Comparison of ENCODE assay signal across 13 cellular contexts in the genomic region with DNA sequence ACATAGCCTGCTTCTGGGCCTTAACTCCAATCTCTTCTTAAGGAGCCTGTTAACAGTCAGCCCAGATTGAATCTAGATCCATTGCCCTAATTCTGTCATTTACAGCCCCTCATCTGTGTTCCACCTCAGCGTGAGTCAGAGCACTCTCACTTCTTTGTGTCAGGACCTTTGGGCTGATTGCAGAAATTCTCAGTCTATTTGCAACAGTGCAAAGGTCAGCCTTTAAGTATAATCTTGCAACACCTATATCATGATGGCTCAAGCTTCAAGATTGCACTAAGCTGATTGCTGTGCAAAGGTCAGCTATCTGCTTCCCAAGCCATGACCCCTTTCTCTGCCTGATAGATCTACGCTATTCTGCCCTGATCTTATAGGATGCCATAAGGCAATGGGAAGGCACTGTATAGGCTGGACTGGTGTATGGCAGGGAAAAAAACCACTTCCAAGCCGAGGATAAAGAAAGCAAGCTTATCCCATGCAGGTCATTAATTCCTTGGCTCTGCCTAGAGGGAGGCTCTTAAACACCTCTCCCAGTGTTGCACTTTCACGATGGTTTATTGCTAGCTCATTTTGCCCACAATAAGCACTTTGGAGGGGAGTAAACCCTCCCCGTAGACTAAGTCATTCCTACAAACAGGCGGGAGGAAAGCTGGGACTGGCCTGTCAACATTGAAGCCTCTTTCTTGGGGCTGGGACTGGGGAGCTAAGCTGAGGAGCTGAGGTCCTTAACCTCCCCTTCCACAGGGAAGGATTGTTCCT.
DNase-seq lines count a peak whose midpoint lies in the region; ATAC-seq, FAIRE-seq and TF ChIP-seq lines count a peak whose summit lies in the region.
"Had no signal": no experiment of that assay in that cellular context is flagged by ENCODE, and none has a peak within 500 bp of the region (broad histone marks: within the 10 kb centered on the region; RNA-seq: fewer than 3 reads in every experiment).

No MANE protein-coding gene starts in this region.

- no peak for TF ChIP-seq CTCF in fibroblast of the aortic adventitia (IDR thresholded peaks at IDR 0.05; ENCODE audit: insufficient read depth, low read length)

- H3K27ac Mint-ChIP-seq in activated CD4-positive, alpha-beta T cell treated with anti-CD3 and anti-CD28 coated beads for 36 hours: no peak overlapping the region
- H3K27ac Mint-ChIP-seq: activated T-cell treated with anti-CD3 and anti-CD28 coated beads, Interleukin-2, amount 50 U/mL, for 24 hours had no signal

- no peaks in the 10 kb centered on the region for H3K9me3 ChIP-seq in subcutaneous abdominal adipose tissue (ENCODE audit: control insufficient read depth in 5 of 5, low read length in 5 of 5)
- H3K9me3 ChIP-seq: neutrophil had no signal

- H3K9me3 Mint-ChIP-seq in activated CD4-positive, alpha-beta T cell treated with anti-CD3 and anti-CD28 coated beads for 36 hours (ENCODE audit: low read depth): no peaks in the 10 kb centered on the region

- no peaks in the 10 kb centered on the region for H3K27me3 ChIP-seq in subcutaneous abdominal adipose tissue (ENCODE audit: control insufficient read depth in 5 of 5, insufficient read depth in 4 of 5, low read length in 5 of 5)

- no peaks in the 10 kb centered on the region for H3K36me3 ChIP-seq in subcutaneous abdominal adipose tissue (ENCODE audit: control insufficient read depth in 5 of 5, insufficient read depth in 5 of 5, low read length in 5 of 5)
- H3K36me3 ChIP-seq: neutrophil had no signal

- H3K9ac ChIP-seq in subcutaneous abdominal adipose tissue (ENCODE audit: low read length in 5 of 5): no peak overlapping the region

- peak overlapping the region; percentile 71 for H3K27ac ChIP-seq in subcutaneous abdominal adipose tissue (ENCODE audit: low read depth, low read length)
- H3K27ac ChIP-seq: coronary artery, neutrophil, tibial artery had no signal

- FAIRE-seq in urothelium cell line (lab: Jason Lieb, UNC): no peak

- H3K4me3 ChIP-seq in fibroblast of the aortic adventitia (ENCODE audit: low read depth, low read length): no peak overlapping the region
- no peak overlapping the region for H3K4me3 ChIP-seq in subcutaneous abdominal adipose tissue (ENCODE audit: low read depth in 1 of 5, low read length in 5 of 5)
- H3K4me3 ChIP-seq: coronary artery, tibial artery had no signal

- CTCF ChIA-PET in activated CD4-positive, alpha-beta T cell treated with anti-CD3 and anti-CD28 coated beads for 36 hours (lab: Charles Lee): interaction anchor here (1.0 to 2.0 kb wide), 3 partner anchors 9 to 486 kb away, joined by 5 to 9 read pairs (median 6); no protein-coding TSS in a partner anchor

- DNase-seq in activated CD4-positive, alpha-beta T cell treated with anti-CD3 and anti-CD28 coated beads for 36 hours: no peak
- DNase-seq in activated CD4-positive, alpha-beta T cell treated with anti-CD3 and anti-CD28 coated beads, Interleukin-2, amount 50 U/mL, for 4 hours: no peak
- peak; percentile 41 for DNase-seq in RPMI7951 (ENCODE audit: low read depth)
- peak; percentile 57 for DNase-seq in fibroblast of the aortic adventitia (ENCODE audit: low read depth)
- no peak for DNase-seq in H4 (ENCODE audit: low spot score)
- DNase-seq in urothelium cell line (ENCODE audit: low spot score): no peak
- DNase-seq: activated T-cell treated with anti-CD3 and anti-CD28 coated beads, Interleukin-2, amount 50 U/mL, for 24 hours; NCI-H524 treated with DMSO at 0.1 percent for 48 hours; tibial artery had no signal

- POLR2A ChIA-PET in activated CD4-positive, alpha-beta T cell treated with anti-CD3 and anti-CD28 coated beads for 36 hours (lab: Charles Lee): no interaction called here

- H3K4me1 Mint-ChIP-seq in activated CD4-positive, alpha-beta T cell treated with anti-CD3 and anti-CD28 coated beads for 36 hours: no peaks in the 10 kb centered on the region

- no peaks in the 10 kb centered on the region for H3K36me3 Mint-ChIP-seq in activated CD4-positive, alpha-beta T cell treated with anti-CD3 and anti-CD28 coated beads for 36 hours (ENCODE audit: low read depth)

- H3K27me3 Mint-ChIP-seq in activated CD4-positive, alpha-beta T cell treated with anti-CD3 and anti-CD28 coated beads for 36 hours: no peaks in the 10 kb centered on the region
- H3K27me3 Mint-ChIP-seq: activated T-cell treated with anti-CD3 and anti-CD28 coated beads, Interleukin-2, amount 50 U/mL, for 24 hours had no signal

- ATAC-seq in activated CD4-positive, alpha-beta T cell treated with anti-CD3 and anti-CD28 coated beads for 36 hours: peak; percentile 42
- no peak for ATAC-seq in GM21360 (IDR thresholded peaks at IDR 0.05; ENCODE audit: unreplicated experiment)

- intact Hi-C loops in activated CD4-positive, alpha-beta T cell treated with anti-CD3 and anti-CD28 coated beads for 36 hours (cut with DNase I, micrococcal nuclease): no loop called here

- peaks cover 0 to 59% (median 35%) of the 10 kb centered on the region in 5 donors for H3K4me1 ChIP-seq in subcutaneous abdominal adipose tissue (ENCODE audit: control insufficient read depth in 5 of 5, insufficient read depth in 5 of 5, low read length in 5 of 5)

- no peak overlapping the region for H3K4me3 Mint-ChIP-seq in activated CD4-positive, alpha-beta T cell treated with anti-CD3 and anti-CD28 coated beads for 36 hours
- H3K4me3 Mint-ChIP-seq: activated T-cell treated with anti-CD3 and anti-CD28 coated beads, Interleukin-2, amount 50 U/mL, for 24 hours had no signal

Comparison
In these comparisons a context has a peak if more than half of its experiments do, and no peak if none do; other contexts are left out.
1. DNase-seq: peak in RPMI7951 (single experiment) and fibroblast of the aortic adventitia (single experiment); none in activated CD4-positive, alpha-beta T cell treated with anti-CD3 and anti-CD28 coated beads for 36 hours (single experiment), activated CD4-positive, alpha-beta T cell treated with anti-CD3 and anti-CD28 coated beads, Interleukin-2, amount 50 U/mL, for 4 hours (0 of 2), H4 (single experiment) and urothelium cell line (single experiment).